In the genomic region with DNA sequence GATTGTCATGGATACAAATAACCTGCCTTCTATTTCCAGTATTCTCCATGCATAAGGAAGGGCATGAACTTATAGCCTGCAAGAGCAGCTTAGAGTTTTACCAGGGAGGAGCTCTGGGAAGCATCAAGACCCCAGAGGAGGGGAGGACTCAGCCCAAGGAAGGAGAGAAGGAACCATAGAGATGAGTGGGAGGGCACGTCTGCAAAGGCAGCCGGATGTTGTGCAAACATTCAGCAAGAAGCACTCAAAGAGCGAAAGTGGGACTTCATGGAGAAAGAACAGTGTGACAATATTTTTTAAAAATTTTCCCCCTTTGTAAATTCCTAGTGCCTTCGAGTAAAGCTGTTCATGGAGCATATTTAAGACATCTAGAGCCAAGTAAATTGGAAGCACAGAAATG, we compare ENCODE assay signal across 10 cellular contexts.
DNase-seq lines count a peak whose midpoint lies in the region; ATAC-seq and TF ChIP-seq lines count a peak whose summit lies in the region.
"Had no signal": no experiment of that assay in that cellular context is flagged by ENCODE, and none has a peak within 500 bp of the region (broad histone marks: within the 10 kb centered on the region; RNA-seq: fewer than 3 reads in every experiment).

No MANE protein-coding gene starts in this region.

- in situ Hi-C loops in GM13977 (cut with MboI; ENCODE audit: low pct_unique_long_range_greater_than_20kb, low sequenced_read_pairs, unreplicated experiment), result no loop called here

- H3K4me3 ChIP-seq in upper lobe of right lung, result no peak overlapping the region

- intact Hi-C loops in upper lobe of right lung (cut with DNase I), result no loop called here

- peak overlapping the region; percentile 41 to 71 (median 71) for H3K4me3 Mint-ChIP-seq in immature natural killer cell
- H3K4me3 Mint-ChIP-seq: mesothelial cell of epicardium had no signal

- peaks cover 75 to 78% of the 10 kb centered on the region in 2 donors for H3K4me1 Mint-ChIP-seq in immature natural killer cell

- peak overlapping the region; percentile 93 to 100 (median 97) for H3K27ac Mint-ChIP-seq in immature natural killer cell

- H3K9me3 Mint-ChIP-seq in immature natural killer cell, result no peaks in the 10 kb centered on the region
- H3K9me3 Mint-ChIP-seq: mesothelial cell of epicardium had no signal

- peak; percentile 68 for ATAC-seq in upper lobe of right lung

- H3K27me3 Mint-ChIP-seq in immature natural killer cell (ENCODE audit: low read depth in 3 of 3), result peaks cover 6 to 21% (median 20%) of the 10 kb centered on the region in 3 donors

- H3K4me1 ChIP-seq in upper lobe of right lung, result peaks cover 40% of the 10 kb centered on the region

- H3K27ac ChIP-seq in upper lobe of right lung, result peak overlapping the region; percentile 70

- TF ChIP-seq CTCF in upper lobe of right lung (IDR thresholded peaks at IDR 0.05) (no peak), GM13977 (IDR thresholded peaks at IDR 0.05; ENCODE audit: extremely low read depth, insufficient read depth, missing control alignments) (no peak)

- H3K36me3 ChIP-seq in upper lobe of right lung, result no peaks in the 10 kb centered on the region

- H3K9me3 ChIP-seq in upper lobe of right lung, result no peaks in the 10 kb centered on the region

- peak; percentile 30 for DNase-seq in stimulated activated CD4-positive, alpha-beta T cell treated with anti-CD3 and anti-CD28 coated beads, Interleukin-1b, Interleukin-23, amount 100 ng/mL, for 48 hours
- DNase-seq in stimulated activated CD4-positive, alpha-beta T cell treated with anti-CD3 and anti-CD28 coated beads, Interleukin-2, amount 100 ng/mL, for 48 hours, result no peak
- DNase-seq in activated CD4-positive, alpha-beta T cell treated with anti-CD3 and anti-CD28 coated beads, Interleukin-2, amount 50 U/mL, for 1 hour, result peak; percentile 39
- DNase-seq in immature natural killer cell, result peak; percentile 55 to 67 (median 67)
- DNase-seq in upper lobe of right lung, result no peak
- DNase-seq in D341Med (ENCODE audit: low spot score), result no peak
- no peak for DNase-seq in nucleus accumbens (lab: John Stamatoyannopoulos, UW)
- no peak for DNase-seq in GM13977 (ENCODE audit: low spot score)
- DNase-seq: NCI-H2029 had no signal

- peaks cover 6 to 10% (median 6%) of the 10 kb centered on the region in 3 donors for H3K36me3 Mint-ChIP-seq in immature natural killer cell
- H3K36me3 Mint-ChIP-seq: mesothelial cell of epicardium had no signal

- H3K27me3 ChIP-seq in upper lobe of right lung, result no peaks in the 10 kb centered on the region

Comparison
In these comparisons a context has a peak if more than half of its experiments do, and no peak if none do; other contexts are left out.
1. DNase-seq: peak in stimulated activated CD4-positive, alpha-beta T cell treated with anti-CD3 and anti-CD28 coated beads, Interleukin-1b, Interleukin-23, amount 100 ng/mL, for 48 hours (single experiment), activated CD4-positive, alpha-beta T cell treated with anti-CD3 and anti-CD28 coated beads, Interleukin-2, amount 50 U/mL, for 1 hour (single experiment) and immature natural killer cell (3 of 3); none in stimulated activated CD4-positive, alpha-beta T cell treated with anti-CD3 and anti-CD28 coated beads, Interleukin-2, amount 100 ng/mL, for 48 hours (0 of 2), upper lobe of right lung (single experiment), D341Med (single experiment), nucleus accumbens (0 of 56) and GM13977 (single experiment).